ENCODE assay signal across 1 cellular context in the genomic region with DNA sequence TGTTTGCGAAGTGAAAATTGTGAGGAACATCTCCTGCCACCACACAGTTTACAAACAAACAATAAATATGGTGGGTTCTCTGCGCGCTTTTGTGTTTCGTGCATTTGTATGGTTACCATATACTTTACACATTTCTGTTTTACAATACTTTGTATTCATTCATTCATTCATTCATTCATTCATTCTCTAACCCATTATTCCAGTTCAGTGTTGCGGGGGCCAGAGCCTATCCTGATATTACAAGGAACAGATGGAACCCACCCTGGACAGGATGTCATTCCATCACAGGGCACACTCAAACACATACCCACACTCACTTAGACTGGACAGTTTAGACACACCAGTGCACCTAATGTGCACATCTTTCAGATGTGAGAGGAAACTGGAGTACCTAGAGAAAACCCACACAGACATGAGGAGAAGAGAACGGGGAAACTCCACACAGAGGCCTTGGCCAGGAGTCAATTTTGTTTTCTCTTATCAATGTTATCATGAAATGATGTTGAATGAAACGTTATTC.
TF ChIP-seq lines count a peak whose summit lies in the region.

No MANE protein-coding gene starts in this region.

TF ChIP-seq in K562, 482 proteins besides CTCF, POLR2A, EP300 and RAD21 (continued from another document):
- TF ChIP-seq, protein P1, sequence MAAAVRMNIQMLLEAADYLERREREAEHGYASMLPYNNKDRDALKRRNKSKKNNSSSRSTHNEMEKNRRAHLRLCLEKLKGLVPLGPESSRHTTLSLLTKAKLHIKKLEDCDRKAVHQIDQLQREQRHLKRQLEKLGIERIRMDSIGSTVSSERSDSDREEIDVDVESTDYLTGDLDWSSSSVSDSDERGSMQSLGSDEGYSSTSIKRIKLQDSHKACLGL (CRISPR knock-in tag; IDR thresholded peaks at IDR 0.05; ENCODE audit: borderline replicate concordance, poor library complexity, severe bottlenecking) = no peak
- TF ChIP-seq E2F8 (IDR thresholded peaks at IDR 0.05; ENCODE audit: low read depth, partially characterized antibody) = no peak
TF ChIP-seq in K562: peak in this region for 2.
